Comparison of ENCODE assay signal across 27 cellular contexts in the genomic region with DNA sequence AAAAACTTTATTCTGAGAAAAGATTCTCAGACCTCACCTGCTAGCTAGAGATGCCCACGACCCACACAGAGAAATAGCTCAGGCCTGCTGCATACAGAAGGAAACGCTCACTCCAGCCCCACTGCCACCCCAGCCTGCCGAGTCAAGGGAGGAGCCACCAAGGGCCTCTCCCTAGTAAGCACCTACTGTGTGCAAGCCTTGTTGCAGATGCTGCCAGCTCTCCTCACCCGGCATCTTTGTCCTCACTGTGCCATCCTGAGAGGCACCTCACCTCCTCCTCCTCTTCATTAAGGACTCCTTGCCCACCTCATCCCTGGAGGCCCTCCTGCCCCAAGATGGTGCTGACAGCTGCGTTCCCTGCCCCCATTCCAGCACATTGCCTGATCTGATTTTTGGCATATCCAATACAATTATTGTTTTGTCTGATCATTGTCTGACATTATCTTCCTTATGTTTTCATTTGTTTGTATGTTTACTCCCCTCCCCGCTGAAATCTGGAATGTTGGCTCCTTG.
DNase-seq lines count a peak whose midpoint lies in the region; ATAC-seq, FAIRE-seq and TF ChIP-seq lines count a peak whose summit lies in the region.
"Had no signal": no experiment of that assay in that cellular context is flagged by ENCODE, and none has a peak within 500 bp of the region (broad histone marks: within the 10 kb centered on the region; RNA-seq: fewer than 3 reads in every experiment).

No MANE protein-coding gene starts in this region.

- H2AK5ac ChIP-seq in neuronal stem cell (ENCODE audit: low read depth, low read length), result no peak overlapping the region

- POLR2A ChIA-PET in K562 (lab: Yijun Ruan, JAX), result no interaction called here

- no peaks in the 10 kb centered on the region for H3K36me3 ChIP-seq in K562 (ENCODE audit: control insufficient read depth, insufficient read depth, low read length)
- no peaks in the 10 kb centered on the region for H3K36me3 ChIP-seq in neuronal stem cell (replicated peaks in 1 of 2; ENCODE audit: control insufficient read depth in 2 of 2, insufficient read depth in 2 of 2, low read length in 2 of 2)
- no peaks in the 10 kb centered on the region for H3K36me3 ChIP-seq in smooth muscle cell (ENCODE audit: low read depth)
- H3K36me3 ChIP-seq: BE2C, BLaER1 had no signal

- no peak for ATAC-seq in K562
- ATAC-seq: CD8-positive, alpha-beta T cell; GM12878 had no signal

- in situ Hi-C loops in K562 (cut with MboI), result no loop called here

- TF ChIP-seq CTCF in K562 (IDR thresholded peaks at IDR 0.05 in 2 of 3, conservative IDR thresholded peaks at IDR 0.05 in 1 of 3; ENCODE audit: insufficient read depth in 2 of 3, low read depth in 1 of 3, low read length in 3 of 3) (no peak), nephron progenitor cell (IDR thresholded peaks at IDR 0.05) (no peak), smooth muscle cell (IDR thresholded peaks at IDR 0.05; ENCODE audit: borderline replicate concordance, insufficient read depth, poor library complexity, severe bottlenecking) (no peak)

- DNase-seq in D341Med (ENCODE audit: low spot score) (peak; percentile 65), K562 (ENCODE audit: extremely low read depth in 1 of 4, low spot score in 3 of 4) (no peak), nephron progenitor cell (no peak), neuronal stem cell (ENCODE audit: low spot score) (no peak), smooth muscle cell (lab: John Stamatoyannopoulos, UW; ENCODE audit: unreplicated experiment) (no peak), HuH-7.5 (ENCODE audit: low spot score) (no peak), C1 segment of cervical spinal cord (lab: John Stamatoyannopoulos, UW) (no peak)
- DNase-seq: 8988T; ACHN; BE2C; Caco-2; Calu3; CD4-positive, alpha-beta T cell; CD8-positive, alpha-beta T cell; DMS 273 treated with DMSO at 0.1 percent for 48 hours; DMS153; DMS53; DMS79; DND-41; EL; GDM1 had no signal

- H3K14ac ChIP-seq in neuronal stem cell (ENCODE audit: low read length), result no peak overlapping the region

- no peak for TF ChIP-seq RAD21 in K562 (CRISPR knock-in tag; conservative IDR thresholded peaks at IDR 0.05 in 1 of 2, IDR thresholded peaks at IDR 0.05 in 1 of 2)

- no TSS peak for BruUV-seq in K562 (replicated peaks; lab: Mats Ljungman, UMichigan)

- no peak for TF ChIP-seq POLR2A in K562 (conservative IDR thresholded peaks at IDR 0.05)

- no peaks in the 10 kb centered on the region for H3K27me3 Mint-ChIP-seq in nephron progenitor cell (ENCODE audit: low read depth, poor library complexity)
- H3K27me3 Mint-ChIP-seq: CD4-positive, alpha-beta T cell had no signal

- no peak overlapping the region for H3K27ac ChIP-seq in K562 (ENCODE audit: extremely low read depth, low read depth, low read length)
- no peak overlapping the region for H3K27ac ChIP-seq in neuronal stem cell (replicated peaks; ENCODE audit: low read length)
- no peak overlapping the region for H3K27ac ChIP-seq in smooth muscle cell (ENCODE audit: low read depth)
- H3K27ac ChIP-seq: BLaER1, C4-2B had no signal

- H3K79me2 ChIP-seq in K562 (ENCODE audit: control insufficient read depth, insufficient read depth, low read length) (no peaks in the 10 kb centered on the region), smooth muscle cell (ENCODE audit: low read depth) (no peaks in the 10 kb centered on the region)

- H3K27ac Mint-ChIP-seq in nephron progenitor cell, result peak overlapping the region; percentile 0
- H3K27ac Mint-ChIP-seq: CD4-positive, alpha-beta T cell; CD8-positive, alpha-beta T cell had no signal

- H2BK120ac ChIP-seq in neuronal stem cell (ENCODE audit: low read depth, low read length), result no peak overlapping the region

- H3K18ac ChIP-seq in neuronal stem cell (ENCODE audit: low read length), result no peak overlapping the region

- H3K4ac ChIP-seq in neuronal stem cell (ENCODE audit: low read length), result no peak overlapping the region

- no peak overlapping the region for H4K91ac ChIP-seq in neuronal stem cell (ENCODE audit: low read depth, low read length, poor library complexity)

- intact Hi-C loops in K562 (cut with micrococcal nuclease), result no loop called here

- no peak overlapping the region for H3K23ac ChIP-seq in neuronal stem cell (ENCODE audit: low read depth, low read length, poor library complexity)

- H3K79me1 ChIP-seq in neuronal stem cell (ENCODE audit: low read depth, low read length), result no peaks in the 10 kb centered on the region

- H3K9me3 Mint-ChIP-seq in nephron progenitor cell, result peaks cover 12% of the 10 kb centered on the region

- H4K20me1 ChIP-seq in K562 (replicated peaks; ENCODE audit: control insufficient read depth, insufficient read depth, low read length), result no peaks in the 10 kb centered on the region
- no peaks in the 10 kb centered on the region for H4K20me1 ChIP-seq in smooth muscle cell (ENCODE audit: low read depth)
- H4K20me1 ChIP-seq: BLaER1 had no signal

- no peak for TF ChIP-seq EP300 in K562 (IDR thresholded peaks at IDR 0.05; ENCODE audit: low read length)

- WGBS in K562 (ENCODE audit: insufficient coverage, low coverage, missing lambda C conversion rate), result 0% methylated on average over 6 of the region's 6 CpGs
- WGBS in neuronal stem cell (ENCODE audit: extremely low coverage in 2 of 2, insufficient read length in 2 of 2, insufficient replicate concordance in 1 of 2), 2 donors, result no CpG with 5 or more reads among the region's 6 CpGs
- WGBS in smooth muscle cell (ENCODE audit: low lambda C conversion rate), result 92% methylated on average over 6 of the region's 6 CpGs

- no peak overlapping the region for H2BK15ac ChIP-seq in neuronal stem cell (ENCODE audit: low read length)

- H3K4me1 ChIP-seq in K562 (replicated peaks in 1 of 2; ENCODE audit: control insufficient read depth in 2 of 2, insufficient read depth in 2 of 2, low read length in 2 of 2) (no peaks in the 10 kb centered on the region), neuronal stem cell (ENCODE audit: control insufficient read depth in 2 of 2, insufficient read depth in 1 of 2, low read depth in 1 of 2, low read length in 2 of 2) (no peaks in the 10 kb centered on the region), smooth muscle cell (ENCODE audit: low read depth) (no peaks in the 10 kb centered on the region)
- H3K4me1 ChIP-seq: BE2C, BLaER1, Caco-2 had no signal

- H3K4me1 Mint-ChIP-seq in nephron progenitor cell, result no peaks in the 10 kb centered on the region

- CTCF ChIA-PET in K562 (lab: Yijun Ruan, JAX; ENCODE audit: low intra/inter-chr PET ratio), result no interaction called here

- no peak for FAIRE-seq in K562 (lab: Jason Lieb, UNC)
- FAIRE-seq: A204.1, GM12878, GM12892, GM18507 had no signal

- H3K4me3 Mint-ChIP-seq in nephron progenitor cell, result no peak overlapping the region
- H3K4me3 Mint-ChIP-seq: CD4-positive, alpha-beta T cell; CD8-positive, alpha-beta T cell had no signal

- H3K4me2 ChIP-seq in K562 (ENCODE audit: insufficient read depth, low read length) (no peak overlapping the region), neuronal stem cell (ENCODE audit: insufficient read depth, low read length, poor library complexity, severe bottlenecking) (no peak overlapping the region), smooth muscle cell (no peak overlapping the region)
- H3K4me2 ChIP-seq: BLaER1 had no signal

- H3F3A ChIP-seq in smooth muscle cell (ENCODE audit: low read depth), result no peaks in the 10 kb centered on the region

- peaks cover 0 to 11% of the 10 kb centered on the region in 2 experiments; a peak in 1 of 5 replicates for H3K27me3 ChIP-seq in K562 (ENCODE audit: control insufficient read depth in 2 of 2, insufficient read depth in 2 of 2, low read length in 2 of 2)
- H3K27me3 ChIP-seq in neuronal stem cell (ENCODE audit: control insufficient read depth in 3 of 3, insufficient read depth in 3 of 3, low read depth in 1 of 3, low read length in 3 of 3), result no peaks in the 10 kb centered on the region
- no peaks in the 10 kb centered on the region for H3K27me3 ChIP-seq in smooth muscle cell (ENCODE audit: low read depth)
- H3K27me3 ChIP-seq: BE2C, BLaER1 had no signal

- H3K36me3 Mint-ChIP-seq in nephron progenitor cell (ENCODE audit: low read depth), result peaks cover 64% of the 10 kb centered on the region
- H3K36me3 Mint-ChIP-seq: CD8-positive, alpha-beta T cell had no signal

- H4K8ac ChIP-seq in neuronal stem cell (ENCODE audit: low read depth, low read length), result peak overlapping the region; percentile 30

- no peaks in the 10 kb centered on the region for H3K9me1 ChIP-seq in K562 (ENCODE audit: control insufficient read depth, insufficient read depth, low read length)

- H3K9me3 ChIP-seq in K562 (replicated peaks; ENCODE audit: control insufficient read depth, insufficient read depth, low read depth, low read length) (no peaks in the 10 kb centered on the region), neuronal stem cell (replicated peaks in 1 of 2; ENCODE audit: control insufficient read depth in 2 of 2, insufficient read depth in 1 of 2, low read depth in 1 of 2, low read length in 2 of 2) (peaks cover 0 to 7% of the 10 kb centered on the region in 2 donors), smooth muscle cell (replicated peaks; ENCODE audit: low read depth) (no peaks in the 10 kb centered on the region)
- H3K9me3 ChIP-seq: BE2C, Caco-2 had no signal

- H3K4me3 ChIP-seq in K562 (no peak overlapping the region), neuronal stem cell (ENCODE audit: low read length in 2 of 2) (no peak overlapping the region), smooth muscle cell (no peak overlapping the region)
- H3K4me3 ChIP-seq: BLaER1, GM12878 had no signal

- no peak overlapping the region for H2BK5ac ChIP-seq in neuronal stem cell (ENCODE audit: low read length)

- no peak overlapping the region for H2BK12ac ChIP-seq in neuronal stem cell (ENCODE audit: low read length)

- no peak overlapping the region for H2AFZ ChIP-seq in K562 (ENCODE audit: low read depth, low read length)
- H2AFZ ChIP-seq in neuronal stem cell (ENCODE audit: low read length), result no peak overlapping the region
- H2AFZ ChIP-seq in smooth muscle cell (ENCODE audit: low read depth), result no peak overlapping the region

- H3K9ac ChIP-seq in K562 (ENCODE audit: insufficient read depth in 1 of 2, low read depth in 2 of 2, low read length in 2 of 2) (no peak overlapping the region), neuronal stem cell (ENCODE audit: low read depth, low read length, poor library complexity) (no peak overlapping the region), smooth muscle cell (ENCODE audit: low read depth) (no peak overlapping the region)
- H3K9ac ChIP-seq: BLaER1 had no signal

TF ChIP-seq in K562, 482 proteins besides CTCF, POLR2A, EP300 and RAD21:
- TF ChIP-seq ZKSCAN1 (IDR thresholded peaks at IDR 0.05; ENCODE audit: low read depth, low read length) (0 out of 2 replicates have a peak, but pooled peaks have one; percentile 61), FUS (optimal IDR thresholded peaks at IDR 0.05; ENCODE audit: low read depth, low read length) (no peak)
